ENCODE assay signal across 14 cellular contexts in genomic region chr3:43365601-43366305, GRCh38.
"Had no signal": no experiment of that assay in that cellular context is flagged by ENCODE, and none has a peak within 500 bp of the region (broad histone marks: within the 10 kb centered on the region; RNA-seq: fewer than 3 reads in every experiment).

No MANE protein-coding gene starts in this region.

- H3K27me3 Mint-ChIP-seq: activated CD8-positive, alpha-beta T cell treated with anti-CD3 and anti-CD28 coated beads for 36 hours; activated naive CD8-positive, alpha-beta T cell treated with anti-CD3 and anti-CD28 coated beads, Interleukin-2, amount 50 U/mL, for 24 hours had no signal

- H3K4me3 ChIP-seq: breast epithelium, gastroesophageal sphincter, SK-N-MC, tibial nerve, vagina had no signal

- H3K4me1 Mint-ChIP-seq: activated naive CD8-positive, alpha-beta T cell treated with anti-CD3 and anti-CD28 coated beads, Interleukin-2, amount 50 U/mL, for 24 hours had no signal

- ATAC-seq: activated CD8-positive, alpha-beta T cell treated with anti-CD3 and anti-CD28 coated beads for 36 hours; activated naive CD8-positive, alpha-beta T cell treated with anti-CD3 and anti-CD28 coated beads, Interleukin-2, amount 50 U/mL, for 24 hours; left lobe of liver had no signal

- H3K9me3 Mint-ChIP-seq: activated CD8-positive, alpha-beta T cell treated with anti-CD3 and anti-CD28 coated beads for 36 hours; activated naive CD4-positive, alpha-beta T cell treated with anti-CD3 and anti-CD28 coated beads for 36 hours; activated naive CD8-positive, alpha-beta T cell treated with anti-CD3 and anti-CD28 coated beads, Interleukin-2, amount 50 U/mL, for 24 hours; nephron progenitor cell had no signal

- H3K27me3 ChIP-seq: breast epithelium, gastroesophageal sphincter, tibial nerve, vagina had no signal

- H3K27ac ChIP-seq: SK-N-MC, vagina, WERI-Rb-1 had no signal

- H3K36me3 ChIP-seq: breast epithelium, vagina, WERI-Rb-1 had no signal

- H3K27ac Mint-ChIP-seq: activated CD8-positive, alpha-beta T cell treated with anti-CD3 and anti-CD28 coated beads for 36 hours; activated naive CD4-positive, alpha-beta T cell treated with anti-CD3 and anti-CD28 coated beads for 36 hours; activated naive CD8-positive, alpha-beta T cell treated with anti-CD3 and anti-CD28 coated beads, Interleukin-2, amount 50 U/mL, for 24 hours had no signal

- H3K9me3 ChIP-seq: breast epithelium, gastroesophageal sphincter, vagina had no signal

- H3K4me3 Mint-ChIP-seq: activated CD8-positive, alpha-beta T cell treated with anti-CD3 and anti-CD28 coated beads for 36 hours; activated naive CD4-positive, alpha-beta T cell treated with anti-CD3 and anti-CD28 coated beads for 36 hours; activated naive CD8-positive, alpha-beta T cell treated with anti-CD3 and anti-CD28 coated beads, Interleukin-2, amount 50 U/mL, for 24 hours; nephron progenitor cell had no signal

- DNase-seq: activated CD8-positive, alpha-beta T cell treated with anti-CD3 and anti-CD28 coated beads for 36 hours; activated naive CD4-positive, alpha-beta T cell treated with anti-CD3 and anti-CD28 coated beads for 36 hours; activated naive CD8-positive, alpha-beta T cell treated with anti-CD3 and anti-CD28 coated beads, Interleukin-2, amount 50 U/mL, for 24 hours; islet precursor cell; nephron progenitor cell; stimulated activated CD4-positive, alpha-beta T cell treated with anti-CD3 and anti-CD28 coated beads, Interleukin-2, amount 100 ng/mL, for 48 hours; stimulated activated naive CD4-positive, alpha-beta T cell; WERI-Rb-1 had no signal

- H3K4me1 ChIP-seq: breast epithelium had no signal
